ENCODE assay signal across 8 cellular contexts in the genomic region with DNA sequence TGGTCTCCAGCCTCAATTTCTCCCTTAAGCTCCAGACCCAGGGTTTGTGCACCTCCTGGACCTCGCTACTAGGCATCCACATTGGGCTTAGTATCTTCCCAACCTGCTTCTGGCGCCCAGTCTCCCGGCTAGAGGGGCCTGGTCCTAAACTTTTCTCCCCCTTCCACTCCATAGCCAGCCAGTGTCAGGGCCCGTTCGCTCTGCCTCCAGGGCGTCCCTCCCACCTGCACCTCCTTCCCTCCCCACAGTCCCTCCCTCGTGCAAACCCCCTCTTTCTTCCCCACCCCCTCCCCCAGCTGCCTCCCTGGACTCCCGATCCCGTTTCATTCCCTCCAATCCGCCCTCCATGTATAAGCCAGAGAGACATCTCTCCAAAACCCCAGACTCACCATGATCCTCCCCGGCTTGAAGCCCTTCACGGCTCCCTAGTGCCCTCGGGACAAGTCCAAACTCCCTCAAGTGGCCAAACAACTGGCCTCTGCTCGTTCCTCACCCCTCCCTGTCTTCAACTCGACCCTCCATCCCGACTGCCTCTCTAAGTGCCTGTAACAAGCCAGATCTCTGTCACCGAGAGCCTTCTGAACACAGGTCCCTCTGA. TPM values are rescaled to one million over a fixed set of nuclear protein-coding genes. Genes with fewer than 3 reads are reported as not detected.
DNase-seq lines count a peak whose midpoint lies in the region; ATAC-seq and TF ChIP-seq lines count a peak whose summit lies in the region.

No MANE protein-coding gene starts in this region.

- dilution Hi-C loops in IMR-90 (cut with HindIII; ENCODE audit: low sequenced_read_pairs, unreplicated experiment), result no loop called here

- peak overlapping the region; percentile 88 for H3K56ac ChIP-seq in IMR-90 (ENCODE audit: extremely low read depth, insufficient read depth, low read length)

- H3K27ac ChIP-seq in IMR-90 (ENCODE audit: insufficient read depth, low read length) (peak overlapping the region; percentile 84), hepatocyte (peak overlapping the region; percentile 89), skeletal muscle tissue (ENCODE audit: low read depth, low read length) (peak overlapping the region; percentile 86)

- CTCF ChIA-PET in IMR-90 (lab: Yijun Ruan, JAX), result no interaction called here

- H3K9me3 ChIP-seq in IMR-90 (ENCODE audit: control insufficient read depth, insufficient read depth, low read length) (no peaks in the 10 kb centered on the region), adipocyte (ENCODE audit: control insufficient read depth, low read length) (no peaks in the 10 kb centered on the region), hepatocyte (ENCODE audit: low read depth) (no peaks in the 10 kb centered on the region), skeletal muscle tissue (ENCODE audit: control insufficient read depth in 3 of 3, low read length in 3 of 3) (no peaks in the 10 kb centered on the region)

- peak overlapping the region; percentile 84 for H2BK5ac ChIP-seq in IMR-90 (ENCODE audit: low read depth, low read length, poor library complexity, severe bottlenecking)

- H2BK120ac ChIP-seq in IMR-90 (ENCODE audit: low read depth, low read length), result peak overlapping the region; percentile 72

- in situ Hi-C loops in IMR-90 (cut with MboI; ENCODE audit: low sequenced_read_pairs), result no loop called here

- 0% methylated on average over 14 of the region's 17 CpGs; no CpG with 5 or more reads in 1 of the 2 experiments for WGBS in IMR-90 (ENCODE audit: extremely low coverage in 2 of 2, insufficient read length in 1 of 2), 2 experiments
- WGBS in hepatocyte (ENCODE audit: low lambda C conversion rate, missing lambda C conversion rate), result 12% methylated on average over 11 of the region's 17 CpGs

- peaks cover 20% of the 10 kb centered on the region; the same call in 1 of the 2 replicates for H4K20me1 ChIP-seq in IMR-90 (ENCODE audit: insufficient read depth, low read length)
- peaks cover 17% of the 10 kb centered on the region for H4K20me1 ChIP-seq in hepatocyte (ENCODE audit: insufficient read depth, poor library complexity, severe bottlenecking)

- TF ChIP-seq POLR2A in IMR-90 (IDR thresholded peaks at IDR 0.05; ENCODE audit: low read depth, low read length), result no peak

- TF ChIP-seq CTCF in IMR-90 (conservative IDR thresholded peaks at IDR 0.05; ENCODE audit: low read depth, low read length) (peak; percentile 11; the same call in 1 of the 2 replicates), hepatocyte (IDR thresholded peaks at IDR 0.05; ENCODE audit: poor library complexity) (no peak)

- H3K36me3 ChIP-seq in IMR-90 (ENCODE audit: control insufficient read depth, insufficient read depth, low read length), result 0 out of 2 replicates have a peak, but pooled peaks cover 1% of the 10 kb centered on the region
- peaks cover 3% of the 10 kb centered on the region for H3K36me3 ChIP-seq in adipocyte (ENCODE audit: control insufficient read depth, insufficient read depth, low read length, severe bottlenecking)
- no peaks in the 10 kb centered on the region for H3K36me3 ChIP-seq in hepatocyte (replicated peaks; ENCODE audit: insufficient read depth, low read depth)
- H3K36me3 ChIP-seq in skeletal muscle tissue (ENCODE audit: control insufficient read depth in 3 of 3, insufficient read depth in 3 of 3, low read length in 3 of 3), result no peaks in the 10 kb centered on the region

- no peaks in the 10 kb centered on the region for H3K27me3 ChIP-seq in IMR-90 (ENCODE audit: control insufficient read depth, insufficient read depth, low read length)
- H3K27me3 ChIP-seq in adipocyte (replicated peaks; ENCODE audit: control insufficient read depth, insufficient read depth, low read length), result no peaks in the 10 kb centered on the region
- H3K27me3 ChIP-seq in hepatocyte, result no peaks in the 10 kb centered on the region
- H3K27me3 ChIP-seq in skeletal muscle tissue (ENCODE audit: control insufficient read depth in 3 of 3, insufficient read depth in 3 of 3, low read length in 3 of 3), result no peaks in the 10 kb centered on the region

- H2BK20ac ChIP-seq in IMR-90 (ENCODE audit: low read depth, low read length), result no peak overlapping the region

- H4K8ac ChIP-seq in IMR-90 (ENCODE audit: low read depth in 2 of 2, low read length in 2 of 2), result peak overlapping the region; percentile 85 to 99

- H3K9me1 ChIP-seq in IMR-90 (ENCODE audit: insufficient read depth, low read length), result peaks cover 12% of the 10 kb centered on the region

- H3K18ac ChIP-seq in IMR-90 (ENCODE audit: low read depth, low read length), result peak overlapping the region; percentile 71; the same call in 1 of the 2 replicates

- H3K4ac ChIP-seq in IMR-90 (ENCODE audit: low read depth, low read length), result peak overlapping the region; percentile 98

- H4K5ac ChIP-seq in IMR-90 (ENCODE audit: low read depth, low read length), result peak overlapping the region; percentile 49

- peak overlapping the region; percentile 98 for H2AFZ ChIP-seq in IMR-90 (replicated peaks; ENCODE audit: low read length, poor library complexity)
- peak overlapping the region; percentile 90 for H2AFZ ChIP-seq in hepatocyte

- peak; percentile 20 for TF ChIP-seq RAD21 in IMR-90 (IDR thresholded peaks at IDR 0.05; ENCODE audit: low read length)

- peak overlapping the region; percentile 98 for H3K14ac ChIP-seq in IMR-90 (replicated peaks; ENCODE audit: low read depth, low read length)

- POLR2A ChIA-PET in IMR-90 (lab: Charles Lee; ENCODE audit: unreplicated experiment), result interaction anchor here (1.3 kb wide), 1 partner anchor 95 kb away, joined by 4 read pairs; a partner anchor contains a TSS

- peak overlapping the region; percentile 58 for H3K4me2 ChIP-seq in IMR-90 (ENCODE audit: low read depth, low read length)
- H3K4me2 ChIP-seq in hepatocyte, result peak overlapping the region; percentile 89

- peak overlapping the region; percentile 97 for H3K23ac ChIP-seq in IMR-90 (ENCODE audit: low read depth, low read length)

- peaks cover 11% of the 10 kb centered on the region for H3K4me1 ChIP-seq in IMR-90 (ENCODE audit: control insufficient read depth, insufficient read depth, low read length)
- H3K4me1 ChIP-seq in adipocyte (ENCODE audit: control insufficient read depth, insufficient read depth, low read length), result peaks cover 26% of the 10 kb centered on the region
- H3K4me1 ChIP-seq in hepatocyte (ENCODE audit: insufficient read depth), result peaks cover 16% of the 10 kb centered on the region
- peaks cover 29 to 46% (median 36%) of the 10 kb centered on the region in 3 donors for H3K4me1 ChIP-seq in skeletal muscle tissue (ENCODE audit: control insufficient read depth in 3 of 3, insufficient read depth in 3 of 3, low read length in 3 of 3)

- no peaks in the 10 kb centered on the region for H3K9me2 ChIP-seq in hepatocyte (replicated peaks; ENCODE audit: insufficient read depth)

- peak overlapping the region; percentile 95 for H2AK5ac ChIP-seq in IMR-90 (ENCODE audit: low read depth, low read length)

- H3K4me3 ChIP-seq in IMR-90 (ENCODE audit: insufficient read depth, low read depth, low read length) (peak overlapping the region; percentile 78), adipocyte (ENCODE audit: low read length) (peak overlapping the region; percentile 96), hepatocyte (peak overlapping the region; percentile 90), skeletal muscle tissue (ENCODE audit: low read length in 3 of 3) (peak overlapping the region; percentile 91 to 100 (median 98))

- peak overlapping the region; percentile 42; the same call in 1 of the 3 replicates for H2BK15ac ChIP-seq in IMR-90 (ENCODE audit: low read depth, low read length)

- BruUV-seq in IMR-90 (replicated peaks; lab: Mats Ljungman, UMichigan), result no TSS peak

- ATAC-seq in IMR-90 (ENCODE audit: low read depth), result peak; percentile 2
- no peak for ATAC-seq in GM21390 (IDR thresholded peaks at IDR 0.05; ENCODE audit: unreplicated experiment)
- ATAC-seq in HG03521 (IDR thresholded peaks at IDR 0.05; ENCODE audit: unreplicated experiment), result no peak

- H2AK9ac ChIP-seq in IMR-90 (replicated peaks; ENCODE audit: low read depth, low read length, poor library complexity), result peak overlapping the region; percentile 81

- peak overlapping the region; percentile 94 for H3K9ac ChIP-seq in IMR-90 (ENCODE audit: low read depth, low read length)
- H3K9ac ChIP-seq in adipocyte (ENCODE audit: low read length), result peak overlapping the region; percentile 94
- H3K9ac ChIP-seq in skeletal muscle tissue (ENCODE audit: low read depth in 1 of 3, low read length in 3 of 3), result peak overlapping the region; percentile 89 to 99 (median 96)

- H3K79me2 ChIP-seq in hepatocyte, result peaks cover 49% of the 10 kb centered on the region

- intact Hi-C loops in IMR-90 (cut with micrococcal nuclease), result loop anchor here (5.0 kb wide), 1 partner anchor 219 kb away; no protein-coding TSS in a partner anchor

- DNase-seq in EL (peak; percentile 42), IMR-90 (no peak), adipocyte (ENCODE audit: low read depth) (peak; percentile 67), hepatocyte (ENCODE audit: low spot score) (peak; percentile 57), SIG-M5 (lab: John Stamatoyannopoulos, UW) (no peak)

- H4K91ac ChIP-seq in IMR-90 (ENCODE audit: insufficient read depth, low read depth, low read length), result peak overlapping the region; percentile 79

- H3K79me1 ChIP-seq in IMR-90 (ENCODE audit: low read depth in 1 of 2, low read length in 2 of 2), result peaks cover 18 to 50% of the 10 kb centered on the region in 2 experiments; a peak in 3 of 4 replicates

RNA-seq across cellular contexts. Expression of a gene that starts 1.0 kb away (rescaled TPM):
- total RNA-seq in IMR-90 (2012; rRNA removed) (18.3 and 19.2 TPM in 2 replicates), hepatocyte (39.2 and 54.8 TPM in 2 replicates), skeletal muscle tissue (22.4 TPM)
- polyA plus RNA-seq in IMR-90 (2012; rRNA removed) (97.2 and 119 TPM in 2 replicates), hepatocyte (61.0 and 66.5 TPM in 2 replicates)
- polyA plus RNA-seq in IMR-90 (2012; cell fraction: cytosol; rRNA removed), result 55.1 and 108 TPM in 2 replicates
- 123 and 257 TPM in 2 replicates for polyA plus RNA-seq in IMR-90 (2012; cell fraction: nucleus; rRNA removed; ENCODE audit: low replicate concordance)

RNA-seq across cellular contexts. Expression of a gene that starts 5.4 kb away (rescaled TPM):
- total RNA-seq in IMR-90 (2012; rRNA removed), result 0.28 TPM in 1 of 2 replicates, not detected in the other
- polyA plus RNA-seq in IMR-90 (2012; rRNA removed), result 0.33 and 0.55 TPM in 2 replicates
- 0.48 TPM in 1 of 2 replicates, not detected in the other for polyA plus RNA-seq in IMR-90 (2012; cell fraction: cytosol; rRNA removed)
- 0.10 TPM in 1 of 2 replicates, not detected in the other for polyA plus RNA-seq in IMR-90 (2012; cell fraction: nucleus; rRNA removed; ENCODE audit: low replicate concordance)
- 0.32 TPM in 1 of 2 replicates, not detected in the other for total RNA-seq in hepatocyte
- polyA plus RNA-seq in hepatocyte, result 0.86 and 2.9 TPM in 2 replicates
- total RNA-seq in skeletal muscle tissue, result 20.9 TPM

RNA-seq across cellular contexts. Expression of a gene that starts 20.6 kb away (rescaled TPM):
- total RNA-seq in IMR-90 (2012; rRNA removed) (under 0.01 TPM in 2 replicates), hepatocyte (1.1 and 2.4 TPM in 2 replicates), skeletal muscle tissue (0.52 TPM)
- polyA plus RNA-seq in IMR-90 (2012; rRNA removed) (0.47 and 0.48 TPM in 2 replicates), hepatocyte (5.6 and 6.1 TPM in 2 replicates)
- polyA plus RNA-seq in IMR-90 (2012; cell fraction: cytosol; rRNA removed), result 0.32 and 1.2 TPM in 2 replicates
- polyA plus RNA-seq in IMR-90 (2012; cell fraction: nucleus; rRNA removed; ENCODE audit: low replicate concordance), result 0.32 and 0.70 TPM in 2 replicates

RNA-seq across cellular contexts. Expression of a gene that starts 45.0 kb away (rescaled TPM):
- not detected in 2 replicates for total RNA-seq in IMR-90 (2012; rRNA removed)
- not detected in 2 replicates for polyA plus RNA-seq in IMR-90 (2012; rRNA removed)
- polyA plus RNA-seq in IMR-90 (2012; cell fraction: cytosol; rRNA removed), result not detected in 2 replicates
- polyA plus RNA-seq in IMR-90 (2012; cell fraction: nucleus; rRNA removed; ENCODE audit: low replicate concordance), result not detected in 2 replicates
- not detected in 2 replicates for total RNA-seq in hepatocyte
- polyA plus RNA-seq in hepatocyte, result not detected in 2 replicates
- not detected for total RNA-seq in skeletal muscle tissue

RNA-seq across cellular contexts. Expression of a gene that starts 49.7 kb away (rescaled TPM):
- total RNA-seq in IMR-90 (2012; rRNA removed) (45.7 and 57.8 TPM in 2 replicates), hepatocyte (30.4 and 42.5 TPM in 2 replicates), skeletal muscle tissue (25.1 TPM)
- polyA plus RNA-seq in IMR-90 (2012; rRNA removed) (54.3 and 61.6 TPM in 2 replicates), hepatocyte (53.5 and 54.4 TPM in 2 replicates)
- 35.9 and 45.6 TPM in 2 replicates for polyA plus RNA-seq in IMR-90 (2012; cell fraction: cytosol; rRNA removed)
- polyA plus RNA-seq in IMR-90 (2012; cell fraction: nucleus; rRNA removed; ENCODE audit: low replicate concordance), result 63.6 and 92.7 TPM in 2 replicates

Comparison
In these comparisons a context has a peak if more than half of its experiments do, and no peak if none do; other contexts are left out.
1. DNase-seq: peak in EL (single experiment), adipocyte (single experiment) and hepatocyte (single experiment); none in IMR-90 (single experiment) and SIG-M5 (single experiment).
2. RNA of a gene that starts 5.4 kb away (total RNA-seq): 20.9 TPM in skeletal muscle tissue (single experiment); 0.28 TPM in IMR-90 and 0.32 TPM in hepatocyte; every median in the first group is over 10 times any median in the second.
3. Peak in every context shown above with its lines, with median percentiles within 50 percentile points of each other: H3K27ac ChIP-seq, H3K4me3 ChIP-seq and H3K9ac ChIP-seq.